ENCODE assay signal across 24 cellular contexts in the genomic region with DNA sequence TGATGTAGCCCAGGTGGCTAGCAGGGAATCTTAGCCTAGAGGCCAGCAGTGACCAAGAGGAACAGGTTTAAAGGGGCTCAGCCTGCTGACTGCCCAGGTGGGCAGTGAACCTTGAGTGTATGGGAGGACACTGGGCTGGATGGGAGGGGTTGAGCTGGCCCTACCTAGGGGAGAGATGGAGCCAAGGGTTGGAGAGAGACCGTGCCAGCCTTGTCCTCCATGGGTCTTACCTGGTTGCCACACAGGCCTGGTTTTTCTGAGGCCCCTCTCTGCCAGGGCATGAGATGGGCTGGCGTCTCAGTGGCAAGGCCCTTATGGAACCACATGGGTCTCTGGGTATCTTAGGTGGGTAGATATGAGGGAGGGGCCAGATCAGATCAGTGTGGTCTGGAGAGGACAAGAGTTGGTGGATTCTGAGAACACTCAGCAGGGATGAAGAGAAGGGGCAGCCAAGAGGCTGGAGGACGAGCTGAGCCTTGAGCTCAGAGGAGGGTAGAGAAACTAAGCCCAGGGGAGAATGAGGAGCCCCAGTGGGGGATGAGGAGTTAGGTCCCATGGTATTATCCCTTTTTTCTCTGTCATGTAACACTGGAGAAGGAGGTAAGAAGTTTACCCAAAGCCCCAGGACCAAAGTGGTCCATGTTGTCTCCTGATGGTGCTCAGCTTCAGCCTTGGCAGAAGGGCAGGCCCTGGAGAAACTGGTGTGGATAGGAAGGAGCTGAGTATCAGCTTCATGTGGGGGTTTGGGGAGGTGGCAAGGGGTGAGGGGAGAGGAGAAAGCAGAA. TPM values are rescaled to one million over a fixed set of nuclear protein-coding genes. Genes with fewer than 3 reads are reported as not detected.
DNase-seq lines count a peak whose midpoint lies in the region; ATAC-seq, FAIRE-seq and TF ChIP-seq lines count a peak whose summit lies in the region.
"Had no signal": no experiment of that assay in that cellular context is flagged by ENCODE, and none has a peak within 500 bp of the region (broad histone marks: within the 10 kb centered on the region; RNA-seq: fewer than 3 reads in every experiment).

No MANE protein-coding gene starts in this region.

- ATAC-seq in HepG2 (no peak; the same call in 1 of the 3 replicates), right lobe of liver (no peak), GM19467 (IDR thresholded peaks at IDR 0.05; ENCODE audit: unreplicated experiment) (no peak), GM18520 (IDR thresholded peaks at IDR 0.05; ENCODE audit: unreplicated experiment) (no peak)
- no peak for ATAC-seq in effector memory CD8-positive, alpha-beta T cell (replicated peaks)
- ATAC-seq in stimulated activated naive CD8-positive, alpha-beta T cell treated with anti-CD3 and anti-CD28 coated beads, Interleukin-15, amount 100 ng/mL, for 72 hours = peak; percentile 31

- no peaks in the 10 kb centered on the region for H3K9me3 Mint-ChIP-seq in effector memory CD8-positive, alpha-beta T cell
- no peaks in the 10 kb centered on the region for H3K9me3 Mint-ChIP-seq in stimulated activated naive CD8-positive, alpha-beta T cell treated with anti-CD3 and anti-CD28 coated beads, Interleukin-15, amount 100 ng/mL, for 72 hours
- H3K9me3 Mint-ChIP-seq: IgD-negative memory B cell, nephron had no signal

- H3K36me3 ChIP-seq in HepG2 (replicated peaks in 1 of 2; ENCODE audit: control insufficient read depth in 1 of 2, insufficient read depth in 2 of 2, low read length in 2 of 2) (no peaks in the 10 kb centered on the region), right lobe of liver (no peaks in the 10 kb centered on the region)
- H3K36me3 ChIP-seq: left lung, sigmoid colon, tibial nerve had no signal

- no TSS peak for BruUV-seq in HepG2 (replicated peaks; lab: Mats Ljungman, UMichigan)

- H3K4me1 Mint-ChIP-seq in effector memory CD8-positive, alpha-beta T cell (ENCODE audit: low read depth in 2 of 2) = peaks cover 48 to 53% of the 10 kb centered on the region in 2 donors
- peaks cover 60% of the 10 kb centered on the region for H3K4me1 Mint-ChIP-seq in stimulated activated naive CD8-positive, alpha-beta T cell treated with anti-CD3 and anti-CD28 coated beads, Interleukin-15, amount 100 ng/mL, for 72 hours
- H3K4me1 Mint-ChIP-seq: H9, nephron had no signal

- TF ChIP-seq CTCF in HepG2 (CRISPR knock-in tag; IDR thresholded peaks at IDR 0.05) = no peak
- no peak for TF ChIP-seq CTCF in right lobe of liver (IDR thresholded peaks at IDR 0.05)

- H3K36me3 Mint-ChIP-seq in effector memory CD8-positive, alpha-beta T cell (ENCODE audit: insufficient read depth) = peaks cover 52% of the 10 kb centered on the region
- H3K36me3 Mint-ChIP-seq: CD4-positive, alpha-beta memory T cell had no signal

- WGBS in HepG2 (ENCODE audit: low lambda C conversion rate) = 4% methylated on average over 3 of the region's 3 CpGs
- WGBS in right lobe of liver (ENCODE audit: insufficient coverage, low coverage, low lambda C conversion rate, missing lambda C conversion rate) = 60% methylated on average over 3 of the region's 3 CpGs

- no peak overlapping the region for H3K27ac ChIP-seq in HepG2 (ENCODE audit: extremely low read length, insufficient read depth, low read length)
- no peak overlapping the region for H3K27ac ChIP-seq in right lobe of liver
- H3K27ac ChIP-seq: epithelial cell of prostate, left lung, sigmoid colon, tibial nerve had no signal

- H3K4me3 Mint-ChIP-seq in effector memory CD8-positive, alpha-beta T cell = peak overlapping the region; percentile 87 to 88
- peak overlapping the region; percentile 85 to 90 for H3K4me3 Mint-ChIP-seq in stimulated activated naive CD8-positive, alpha-beta T cell treated with anti-CD3 and anti-CD28 coated beads, Interleukin-15, amount 100 ng/mL, for 72 hours
- H3K4me3 Mint-ChIP-seq: CD4-positive, alpha-beta memory T cell; H9; IgD-negative memory B cell; nephron had no signal

- TF ChIP-seq EP300 in HepG2 (IDR thresholded peaks at IDR 0.05; ENCODE audit: low read depth in 2 of 2, low read length in 2 of 2) (no peak), HepG2 (CRISPR knock-in tag; IDR thresholded peaks at IDR 0.05; ENCODE audit: borderline replicate concordance) (no peak)

- CTCF ChIA-PET in HepG2 (lab: Yijun Ruan, JAX; ENCODE audit: low intra/inter-chr PET ratio, low total read pairs) = no interaction called here

- no peaks in the 10 kb centered on the region for H3K4me1 ChIP-seq in HepG2 (ENCODE audit: insufficient read depth, low read length)
- no peaks in the 10 kb centered on the region for H3K4me1 ChIP-seq in right lobe of liver
- H3K4me1 ChIP-seq: left lung, sigmoid colon, tibial nerve had no signal

- POLR2A ChIA-PET in HepG2 (lab: Yijun Ruan, JAX) = no interaction called here

- intact Hi-C loops in HepG2 (cut with micrococcal nuclease; ENCODE audit: unreplicated experiment) (no loop called here), right lobe of liver (cut with DNase I) (no loop called here)

- H3K4me2 ChIP-seq in HepG2 (ENCODE audit: low read depth, low read length) = no peak overlapping the region

- TF ChIP-seq POLR2A in HepG2 (IDR thresholded peaks at IDR 0.05; ENCODE audit: insufficient read depth in 1 of 2, low read depth in 2 of 2, low read length in 2 of 2) (no peak), right lobe of liver (IDR thresholded peaks at IDR 0.05) (no peak)

- DNase-seq in HepG2 (ENCODE audit: low spot score) (no peak), right lobe of liver (no peak)
- DNase-seq in activated T-cell treated with anti-CD3 and anti-CD28 coated beads, Interleukin-2, amount 50 U/mL, for 48 hours = peak; percentile 65 to 67
- DNase-seq in effector memory CD8-positive, alpha-beta T cell = no peak
- DNase-seq in stimulated activated naive CD8-positive, alpha-beta T cell treated with anti-CD3 and anti-CD28 coated beads, Interleukin-15, amount 100 ng/mL, for 72 hours = peak in 1 of 2 donors; percentile 42
- DNase-seq: activated effector memory CD4-positive, alpha-beta T cell treated with anti-CD3 and anti-CD28 coated beads, Interleukin-2, amount 50 U/mL, for 16 hours; CD4-positive, alpha-beta memory T cell; cerebellar nuclear complex; H9; left lung; NCI-H82; sigmoid colon; stimulated activated naive CD4-positive, alpha-beta T cell had no signal

- H3K9ac ChIP-seq in HepG2 (ENCODE audit: insufficient read depth, low read depth, low read length) = no peak overlapping the region

- H3K27me3 ChIP-seq in HepG2 (ENCODE audit: control insufficient read depth in 1 of 2, insufficient read depth in 2 of 2, low read length in 2 of 2) (no peaks in the 10 kb centered on the region; a peak in 1 of 5 replicates), right lobe of liver (no peaks in the 10 kb centered on the region)
- H3K27me3 ChIP-seq: left lung, sigmoid colon, tibial nerve had no signal

- no peaks in the 10 kb centered on the region for H3K79me2 ChIP-seq in HepG2 (ENCODE audit: insufficient read depth, low read length)

- in situ Hi-C loops in HepG2 (cut with HindIII; ENCODE audit: extremely low pct_ligation_motif_present, low pct_unique_long_range_greater_than_20kb) = no loop called here

- H4K20me1 ChIP-seq in HepG2 (ENCODE audit: insufficient read depth, low read length) = no peaks in the 10 kb centered on the region

- H3K27ac Mint-ChIP-seq in effector memory CD8-positive, alpha-beta T cell = peak overlapping the region; percentile 73 to 97
- peak overlapping the region; percentile 6 to 74 for H3K27ac Mint-ChIP-seq in stimulated activated naive CD8-positive, alpha-beta T cell treated with anti-CD3 and anti-CD28 coated beads, Interleukin-15, amount 100 ng/mL, for 72 hours
- H3K27ac Mint-ChIP-seq: H9, IgD-negative memory B cell, nephron had no signal

- H3K4me3 ChIP-seq in HepG2 (replicated peaks in 1 of 3; ENCODE audit: insufficient read depth in 1 of 3, low read depth in 2 of 3, low read length in 3 of 3) = no peak overlapping the region
- no peak overlapping the region for H3K4me3 ChIP-seq in right lobe of liver
- H3K4me3 ChIP-seq: left lung, sigmoid colon, tibial nerve had no signal

- no peak for TF ChIP-seq RAD21 in HepG2 (CRISPR knock-in tag; IDR thresholded peaks at IDR 0.05)

- H3K9me3 ChIP-seq in HepG2 (ENCODE audit: low read length) (no peaks in the 10 kb centered on the region), right lobe of liver (no peaks in the 10 kb centered on the region)
- H3K9me3 ChIP-seq: left lung, sigmoid colon had no signal

- H2AFZ ChIP-seq in HepG2 (ENCODE audit: low read length) = no peak overlapping the region

- no peak for FAIRE-seq in HepG2 (lab: Jason Lieb, UNC)
- FAIRE-seq: astrocyte, G401.6, TTC549 had no signal

- no peaks in the 10 kb centered on the region for H3K27me3 Mint-ChIP-seq in effector memory CD8-positive, alpha-beta T cell
- H3K27me3 Mint-ChIP-seq in stimulated activated naive CD8-positive, alpha-beta T cell treated with anti-CD3 and anti-CD28 coated beads, Interleukin-15, amount 100 ng/mL, for 72 hours = no peaks in the 10 kb centered on the region

RNA-seq across cellular contexts. Expression of gene GZMB, which starts 3.7 kb away (rescaled TPM):
- total RNA-seq in HepG2 (2016; rRNA removed; fragmentation: Illumina TruSeq; extraction: Trizol) (not detected in 2 replicates), right lobe of liver (under 1 TPM in 4 of 6 experiments, not detected in 2; 0.66 to 0.88 (median 0.78) TPM)
- total RNA-seq in HepG2 (2016; cell fraction: cytosol; rRNA removed; fragmentation: Illumina TruSeq; extraction: Trizol; ENCODE audit: low read depth) = not detected in 2 replicates
- total RNA-seq in HepG2 (2016; cell fraction: insoluble cytoplasmic fraction; rRNA removed; fragmentation: Illumina TruSeq; extraction: Trizol) = not detected in 2 replicates
- not detected in 2 replicates for total RNA-seq in HepG2 (2016; cell fraction: membrane; rRNA removed; fragmentation: Illumina TruSeq; extraction: Trizol)
- not detected in 2 replicates for total RNA-seq in HepG2 (2016; cell fraction: nucleus; rRNA removed; fragmentation: Illumina TruSeq; extraction: Trizol)
- 0.10 and 0.12 TPM in 2 replicates for polyA plus RNA-seq in HepG2 (2011; rRNA removed)
- 0.07 and 0.13 TPM in 2 replicates for polyA plus RNA-seq in HepG2 (2011; cell fraction: cytosol; rRNA removed)
- polyA plus RNA-seq in HepG2 (2011; cell fraction: nucleus; rRNA removed) = not detected in 2 replicates
- polyA plus RNA-seq in HepG2 (2012) = not detected in 2 replicates
- polyA plus RNA-seq in HepG2 (2016; cell fraction: cytosol; fragmentation: Illumina TruSeq; extraction: Trizol; ENCODE audit: low read depth) = not detected in 2 replicates
- not detected in 2 replicates for polyA plus RNA-seq in HepG2 (2016; cell fraction: insoluble cytoplasmic fraction; fragmentation: Illumina TruSeq; extraction: Trizol; ENCODE audit: low read depth)
- polyA plus RNA-seq in HepG2 (2016; cell fraction: membrane; fragmentation: Illumina TruSeq; extraction: Trizol; ENCODE audit: low read depth) = not detected in 2 replicates
- not detected in 2 replicates for polyA plus RNA-seq in HepG2 (2016; cell fraction: nucleus; fragmentation: Illumina TruSeq; extraction: Trizol; ENCODE audit: insufficient read depth, low read depth)
- polyA minus RNA-seq in HepG2 (2011; rRNA and poly(A)+ RNA removed; ENCODE audit: low replicate concordance) = not detected in 2 replicates
- not detected in 2 replicates for polyA minus RNA-seq in HepG2 (2011; cell fraction: cytosol; rRNA and poly(A)+ RNA removed)
- not detected in 2 replicates for polyA minus RNA-seq in HepG2 (2011; cell fraction: nucleus; rRNA and poly(A)+ RNA removed)
- total RNA-seq: astrocyte; CD4-positive, alpha-beta memory T cell; fibroblast of villous mesenchyme; H9; OCI-LY7 had no signal

RNA-seq across cellular contexts. Expression of gene GZMH, which starts 20.8 kb away (rescaled TPM):
- not detected in 2 replicates for total RNA-seq in HepG2 (2016; rRNA removed; fragmentation: Illumina TruSeq; extraction: Trizol)
- not detected in 2 replicates for total RNA-seq in HepG2 (2016; cell fraction: cytosol; rRNA removed; fragmentation: Illumina TruSeq; extraction: Trizol; ENCODE audit: low read depth)
- not detected in 2 replicates for total RNA-seq in HepG2 (2016; cell fraction: insoluble cytoplasmic fraction; rRNA removed; fragmentation: Illumina TruSeq; extraction: Trizol)
- total RNA-seq in HepG2 (2016; cell fraction: membrane; rRNA removed; fragmentation: Illumina TruSeq; extraction: Trizol) = not detected in 2 replicates
- not detected in 2 replicates for total RNA-seq in HepG2 (2016; cell fraction: nucleus; rRNA removed; fragmentation: Illumina TruSeq; extraction: Trizol)
- polyA plus RNA-seq in HepG2 (2011; rRNA removed) = 0.08 TPM in 1 of 2 replicates, not detected in the other
- not detected in 2 replicates for polyA plus RNA-seq in HepG2 (2011; cell fraction: cytosol; rRNA removed)
- polyA plus RNA-seq in HepG2 (2011; cell fraction: nucleus; rRNA removed) = not detected in 2 replicates
- polyA plus RNA-seq in HepG2 (2012) = not detected in 2 replicates
- polyA plus RNA-seq in HepG2 (2016; cell fraction: cytosol; fragmentation: Illumina TruSeq; extraction: Trizol; ENCODE audit: low read depth) = not detected in 2 replicates
- polyA plus RNA-seq in HepG2 (2016; cell fraction: insoluble cytoplasmic fraction; fragmentation: Illumina TruSeq; extraction: Trizol; ENCODE audit: low read depth) = not detected in 2 replicates
- not detected in 2 replicates for polyA plus RNA-seq in HepG2 (2016; cell fraction: membrane; fragmentation: Illumina TruSeq; extraction: Trizol; ENCODE audit: low read depth)
- polyA plus RNA-seq in HepG2 (2016; cell fraction: nucleus; fragmentation: Illumina TruSeq; extraction: Trizol; ENCODE audit: insufficient read depth, low read depth) = not detected in 2 replicates
- polyA minus RNA-seq in HepG2 (2011; rRNA and poly(A)+ RNA removed; ENCODE audit: low replicate concordance) = not detected in 2 replicates
- not detected in 2 replicates for polyA minus RNA-seq in HepG2 (2011; cell fraction: cytosol; rRNA and poly(A)+ RNA removed)
- not detected in 2 replicates for polyA minus RNA-seq in HepG2 (2011; cell fraction: nucleus; rRNA and poly(A)+ RNA removed)
- under 1 TPM in 5 of 6 experiments, not detected in 1; 0.44 to 0.93 (median 0.48) TPM for total RNA-seq in right lobe of liver
- total RNA-seq: astrocyte; CD4-positive, alpha-beta memory T cell; fibroblast of villous mesenchyme; H9; OCI-LY7; tibial nerve had no signal

RNA-seq across cellular contexts. Expression of gene CTSG, which starts 54.2 kb away (rescaled TPM):
- total RNA-seq in HepG2 (2016; rRNA removed; fragmentation: Illumina TruSeq; extraction: Trizol) = not detected in 2 replicates
- total RNA-seq in HepG2 (2016; cell fraction: cytosol; rRNA removed; fragmentation: Illumina TruSeq; extraction: Trizol; ENCODE audit: low read depth) = not detected in 2 replicates
- not detected in 2 replicates for total RNA-seq in HepG2 (2016; cell fraction: insoluble cytoplasmic fraction; rRNA removed; fragmentation: Illumina TruSeq; extraction: Trizol)
- not detected in 2 replicates for total RNA-seq in HepG2 (2016; cell fraction: membrane; rRNA removed; fragmentation: Illumina TruSeq; extraction: Trizol)
- total RNA-seq in HepG2 (2016; cell fraction: nucleus; rRNA removed; fragmentation: Illumina TruSeq; extraction: Trizol) = not detected in 2 replicates
- polyA plus RNA-seq in HepG2 (2011; rRNA removed) = not detected in 2 replicates
- not detected in 2 replicates for polyA plus RNA-seq in HepG2 (2011; cell fraction: cytosol; rRNA removed)
- polyA plus RNA-seq in HepG2 (2011; cell fraction: nucleus; rRNA removed) = not detected in 2 replicates
- not detected in 2 replicates for polyA plus RNA-seq in HepG2 (2012)
- not detected in 2 replicates for polyA plus RNA-seq in HepG2 (2016; cell fraction: cytosol; fragmentation: Illumina TruSeq; extraction: Trizol; ENCODE audit: low read depth)
- polyA plus RNA-seq in HepG2 (2016; cell fraction: insoluble cytoplasmic fraction; fragmentation: Illumina TruSeq; extraction: Trizol; ENCODE audit: low read depth) = not detected in 2 replicates
- not detected in 2 replicates for polyA plus RNA-seq in HepG2 (2016; cell fraction: membrane; fragmentation: Illumina TruSeq; extraction: Trizol; ENCODE audit: low read depth)
- polyA plus RNA-seq in HepG2 (2016; cell fraction: nucleus; fragmentation: Illumina TruSeq; extraction: Trizol; ENCODE audit: insufficient read depth, low read depth) = not detected in 2 replicates
- not detected in 2 replicates for polyA minus RNA-seq in HepG2 (2011; rRNA and poly(A)+ RNA removed; ENCODE audit: low replicate concordance)
- polyA minus RNA-seq in HepG2 (2011; cell fraction: cytosol; rRNA and poly(A)+ RNA removed) = not detected in 2 replicates
- not detected in 2 replicates for polyA minus RNA-seq in HepG2 (2011; cell fraction: nucleus; rRNA and poly(A)+ RNA removed)
- 1 to 10 TPM in 2 of 6 experiments, not detected in 4; 1.8 to 2.5 TPM for total RNA-seq in right lobe of liver
- total RNA-seq: astrocyte; CD4-positive, alpha-beta memory T cell; fibroblast of villous mesenchyme; H9; OCI-LY7 had no signal
- polyA plus RNA-seq: CD4-positive, alpha-beta memory T cell; IgD-negative memory B cell had no signal

Comparison
In these comparisons a context has a peak if more than half of its experiments do, and no peak if none do; other contexts are left out.
1. DNase-seq: peak in activated T-cell treated with anti-CD3 and anti-CD28 coated beads, Interleukin-2, amount 50 U/mL, for 48 hours (2 of 2); none in HepG2 (single experiment), right lobe of liver (0 of 3) and effector memory CD8-positive, alpha-beta T cell (0 of 3).